ENCODE assay signal across 19 cellular contexts in the genomic region with DNA sequence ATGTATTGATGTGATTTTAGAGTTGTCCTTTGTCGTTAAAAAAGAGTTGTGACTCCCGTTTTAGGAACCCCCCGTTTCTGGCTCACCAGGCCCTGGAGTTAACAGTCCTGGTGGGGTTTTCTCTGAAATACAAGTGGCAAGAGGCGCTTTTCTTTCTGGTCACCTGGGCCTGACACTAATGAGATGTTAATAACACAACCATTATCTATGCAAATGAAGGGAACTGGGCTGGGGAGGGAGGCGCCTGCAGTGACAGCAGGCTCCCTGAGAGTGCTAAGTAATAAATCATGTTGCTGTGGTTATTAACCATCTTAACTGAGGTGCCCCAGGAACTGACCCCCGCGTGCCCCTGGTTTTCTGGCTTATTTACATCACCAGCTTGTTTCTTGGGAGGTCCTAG.
DNase-seq lines count a peak whose midpoint lies in the region; ATAC-seq, FAIRE-seq and TF ChIP-seq lines count a peak whose summit lies in the region.
"Had no signal": no experiment of that assay in that cellular context is flagged by ENCODE, and none has a peak within 500 bp of the region (broad histone marks: within the 10 kb centered on the region; RNA-seq: fewer than 3 reads in every experiment).

No MANE protein-coding gene starts in this region.

- H2BK120ac ChIP-seq in mesendoderm (ENCODE audit: low read depth, low read length) = no peak overlapping the region

- H3K4me1 Mint-ChIP-seq in GM23338 = peaks cover 9% of the 10 kb centered on the region; the same call in 2 of the 3 replicates
- H3K4me1 Mint-ChIP-seq: B cell had no signal

- no peak overlapping the region for H3K4ac ChIP-seq in mesendoderm (ENCODE audit: low read depth, low read length)

- H3K56ac ChIP-seq in mesendoderm (ENCODE audit: low read length) = no peak overlapping the region

- H3K4me1 ChIP-seq in GM23338 (ENCODE audit: insufficient read depth) (0 out of 2 replicates have a peak, but pooled peaks cover 8% of the 10 kb centered on the region), K562 (replicated peaks in 1 of 2; ENCODE audit: control insufficient read depth in 2 of 2, insufficient read depth in 2 of 2, low read length in 2 of 2) (no peaks in the 10 kb centered on the region), mesendoderm (ENCODE audit: control insufficient read depth, low read depth, low read length) (peaks cover 2% of the 10 kb centered on the region)
- H3K4me1 ChIP-seq: BLaER1 treated with 17β-estradiol and CSF1 and Interleukin-3, amounts not matched to agents 10 nM and 100 nM had no signal

- H3K9me3 Mint-ChIP-seq in GM23338 = no peaks in the 10 kb centered on the region
- H3K9me3 Mint-ChIP-seq: CD8-positive, alpha-beta T cell had no signal

- no peak overlapping the region for H3K27ac ChIP-seq in GM23338 (ENCODE audit: low read depth)
- no peak overlapping the region for H3K27ac ChIP-seq in K562 (ENCODE audit: extremely low read depth, low read depth, low read length)
- no peak overlapping the region for H3K27ac ChIP-seq in mesendoderm (ENCODE audit: low read depth, low read length)
- H3K27ac ChIP-seq: BLaER1 treated with 17β-estradiol and CSF1 and Interleukin-3, amounts not matched to agents 10 nM and 100 nM had no signal

- no peak overlapping the region for H2AK5ac ChIP-seq in mesendoderm (ENCODE audit: low read length)

- no peaks in the 10 kb centered on the region for H3K9me2 ChIP-seq in GM23338 (ENCODE audit: insufficient read depth)

- H4K5ac ChIP-seq in mesendoderm (ENCODE audit: low read length) = no peak overlapping the region

- no peak overlapping the region for H3K23ac ChIP-seq in mesendoderm (ENCODE audit: low read length)

- ATAC-seq in GM23338 (peak; percentile 27; the same call in 2 of the 3 replicates), K562 (no peak), GM18511 (IDR thresholded peaks at IDR 0.05; ENCODE audit: unreplicated experiment) (no peak)
- ATAC-seq: CD8-positive, alpha-beta T cell had no signal

- H3K79me1 ChIP-seq in mesendoderm (ENCODE audit: low read length) = no peaks in the 10 kb centered on the region

- H3K27me3 ChIP-seq in GM23338 (ENCODE audit: insufficient read depth) (no peaks in the 10 kb centered on the region), K562 (ENCODE audit: control insufficient read depth in 2 of 2, insufficient read depth in 2 of 2, low read length in 2 of 2) (no peaks in the 10 kb centered on the region), mesendoderm (ENCODE audit: insufficient read depth, low read length, poor library complexity) (no peaks in the 10 kb centered on the region)
- H3K27me3 ChIP-seq: BLaER1 treated with 17β-estradiol and CSF1 and Interleukin-3, amounts not matched to agents 10 nM and 100 nM had no signal

- H3F3A ChIP-seq in GM23338 (replicated peaks; ENCODE audit: low read depth) = no peaks in the 10 kb centered on the region

- DNase-seq in GM23338 (ENCODE audit: low spot score) = no peak
- peak; percentile 93 for DNase-seq in NCI-H526 treated with DMSO at 0.1 percent for 48 hours (lab: John Stamatoyannopoulos, UW)
- no peak for DNase-seq in K562 (ENCODE audit: extremely low read depth in 1 of 4, low spot score in 3 of 4)
- DNase-seq in mesendoderm = peak; percentile 61
- DNase-seq in AG08396 (ENCODE audit: low spot score) = no peak
- DNase-seq in GM19238 (ENCODE audit: insufficient read length, low spot score) = no peak
- DNase-seq: 8988T; CD8-positive, alpha-beta T cell; COR-L47; DMS 273 treated with DMSO at 0.1 percent for 48 hours; DMS53; DND-41; EL; HCEC 1CT had no signal

- H3K4me2 ChIP-seq in GM23338 (no peak overlapping the region), K562 (ENCODE audit: insufficient read depth, low read length) (no peak overlapping the region), mesendoderm (ENCODE audit: low read length) (no peak overlapping the region)
- H3K4me2 ChIP-seq: BLaER1 treated with 17β-estradiol and CSF1 and Interleukin-3, amounts not matched to agents 10 nM and 100 nM had no signal

- H3K27ac Mint-ChIP-seq in GM23338 = no peak overlapping the region
- H3K27ac Mint-ChIP-seq: B cell; CD8-positive, alpha-beta T cell had no signal

- TF ChIP-seq CTCF in GM23338 (conservative IDR thresholded peaks at IDR 0.05; ENCODE audit: low read depth in 2 of 2) (no peak), K562 (IDR thresholded peaks at IDR 0.05 in 2 of 3, conservative IDR thresholded peaks at IDR 0.05 in 1 of 3; ENCODE audit: insufficient read depth in 2 of 3, low read depth in 1 of 3, low read length in 3 of 3) (no peak)

- TF ChIP-seq EP300 in K562 (IDR thresholded peaks at IDR 0.05; ENCODE audit: low read length) = no peak

- H3K79me2 ChIP-seq in GM23338 (replicated peaks; ENCODE audit: insufficient read depth) = no peaks in the 10 kb centered on the region
- no peaks in the 10 kb centered on the region for H3K79me2 ChIP-seq in K562 (ENCODE audit: control insufficient read depth, insufficient read depth, low read length)
- no peaks in the 10 kb centered on the region for H3K79me2 ChIP-seq in mesendoderm (ENCODE audit: control insufficient read depth, insufficient read depth, low read length)

- POLR2A ChIA-PET in K562 (lab: Yijun Ruan, JAX) = no interaction called here

- CTCF ChIA-PET in K562 (lab: Yijun Ruan, JAX; ENCODE audit: low intra/inter-chr PET ratio) = no interaction called here

- no peak overlapping the region for H3K9ac ChIP-seq in K562 (ENCODE audit: insufficient read depth in 1 of 2, low read depth in 2 of 2, low read length in 2 of 2)
- no peak overlapping the region for H3K9ac ChIP-seq in mesendoderm (ENCODE audit: low read length)
- H3K9ac ChIP-seq: BLaER1 treated with 17β-estradiol and CSF1 and Interleukin-3, amounts not matched to agents 10 nM and 100 nM had no signal

- no peak for TF ChIP-seq RAD21 in K562 (CRISPR knock-in tag; conservative IDR thresholded peaks at IDR 0.05 in 1 of 2, IDR thresholded peaks at IDR 0.05 in 1 of 2)

- no peak for TF ChIP-seq POLR2A in K562 (conservative IDR thresholded peaks at IDR 0.05)

- H3K27me3 Mint-ChIP-seq in GM23338 (ENCODE audit: insufficient read depth, low read depth, poor library complexity) = peaks cover 8% of the 10 kb centered on the region
- H3K27me3 Mint-ChIP-seq: B cell had no signal

- no peak overlapping the region for H2BK15ac ChIP-seq in mesendoderm (replicated peaks; ENCODE audit: low read depth)

- H3K36me3 Mint-ChIP-seq in GM23338 (ENCODE audit: low read depth) = no peaks in the 10 kb centered on the region
- H3K36me3 Mint-ChIP-seq: CD8-positive, alpha-beta T cell had no signal

- H2BK5ac ChIP-seq in mesendoderm (ENCODE audit: low read length) = no peak overlapping the region

- H3K9me3 ChIP-seq in K562 (replicated peaks; ENCODE audit: control insufficient read depth, insufficient read depth, low read depth, low read length) = no peaks in the 10 kb centered on the region

- H3K36me3 ChIP-seq in GM23338 (ENCODE audit: insufficient read depth) (no peaks in the 10 kb centered on the region), K562 (ENCODE audit: control insufficient read depth, insufficient read depth, low read length) (no peaks in the 10 kb centered on the region), mesendoderm (ENCODE audit: control insufficient read depth, insufficient read depth, low read length) (no peaks in the 10 kb centered on the region)
- H3K36me3 ChIP-seq: BLaER1 treated with 17β-estradiol and CSF1 and Interleukin-3, amounts not matched to agents 10 nM and 100 nM had no signal

- in situ Hi-C loops in K562 (cut with MboI) = no loop called here

- BruUV-seq in K562 (replicated peaks; lab: Mats Ljungman, UMichigan) = no TSS peak

- H2AFZ ChIP-seq in GM23338 (no peak overlapping the region), K562 (ENCODE audit: low read depth, low read length) (no peak overlapping the region)

- intact Hi-C loops in K562 (cut with micrococcal nuclease) = no loop called here

- H4K20me1 ChIP-seq in GM23338 (replicated peaks; ENCODE audit: insufficient read depth) (no peaks in the 10 kb centered on the region), K562 (replicated peaks; ENCODE audit: control insufficient read depth, insufficient read depth, low read length) (no peaks in the 10 kb centered on the region)
- H4K20me1 ChIP-seq: BLaER1 treated with 17β-estradiol and CSF1 and Interleukin-3, amounts not matched to agents 10 nM and 100 nM had no signal

- no peak overlapping the region for H3K18ac ChIP-seq in mesendoderm (ENCODE audit: low read length)

- H4K8ac ChIP-seq in mesendoderm (ENCODE audit: low read depth, low read length) = no peak overlapping the region

- H3K9me1 ChIP-seq in K562 (ENCODE audit: control insufficient read depth, insufficient read depth, low read length) = no peaks in the 10 kb centered on the region

- no peak overlapping the region for H3K4me3 Mint-ChIP-seq in GM23338
- H3K4me3 Mint-ChIP-seq: B cell; CD8-positive, alpha-beta T cell had no signal

- H3K4me3 ChIP-seq in GM23338 (no peak overlapping the region), K562 (no peak overlapping the region), mesendoderm (ENCODE audit: low read length) (no peak overlapping the region)
- H3K4me3 ChIP-seq: BLaER1 treated with 17β-estradiol and CSF1 and Interleukin-3, amounts not matched to agents 10 nM and 100 nM had no signal

- no peak for FAIRE-seq in K562 (lab: Jason Lieb, UNC)
- FAIRE-seq: GM12891, H1 had no signal

- 0% methylated on average over 7 of the region's 7 CpGs for WGBS in K562 (ENCODE audit: insufficient coverage, low coverage, missing lambda C conversion rate)
- no CpG with 5 or more reads among the region's 7 CpGs for WGBS in mesendoderm (ENCODE audit: extremely low coverage, insufficient coverage, low lambda C conversion rate)

TF ChIP-seq in GM23338, 12 proteins besides CTCF, POLR2A, EP300 and RAD21 (continues in another document):
- TF ChIP-seq ZNF331 (CRISPR knock-in tag; IDR thresholded peaks at IDR 0.05; ENCODE audit: low read depth) = no peak
- no peak for TF ChIP-seq STAT1 (IDR thresholded peaks at IDR 0.05; ENCODE audit: unreplicated experiment)
- no peak for TF ChIP-seq EZH2 (IDR thresholded peaks at IDR 0.05; ENCODE audit: low read depth, unreplicated experiment)

Comparison
In these comparisons a context has a peak if more than half of its experiments do, and no peak if none do; other contexts are left out.
1. DNase-seq: peak in NCI-H526 treated with DMSO at 0.1 percent for 48 hours (single experiment) and mesendoderm (single experiment); none in GM23338 (single experiment), K562 (0 of 4), AG08396 (single experiment) and GM19238 (single experiment).